ENCODE assay signal across 8 cellular contexts in the genomic region with DNA sequence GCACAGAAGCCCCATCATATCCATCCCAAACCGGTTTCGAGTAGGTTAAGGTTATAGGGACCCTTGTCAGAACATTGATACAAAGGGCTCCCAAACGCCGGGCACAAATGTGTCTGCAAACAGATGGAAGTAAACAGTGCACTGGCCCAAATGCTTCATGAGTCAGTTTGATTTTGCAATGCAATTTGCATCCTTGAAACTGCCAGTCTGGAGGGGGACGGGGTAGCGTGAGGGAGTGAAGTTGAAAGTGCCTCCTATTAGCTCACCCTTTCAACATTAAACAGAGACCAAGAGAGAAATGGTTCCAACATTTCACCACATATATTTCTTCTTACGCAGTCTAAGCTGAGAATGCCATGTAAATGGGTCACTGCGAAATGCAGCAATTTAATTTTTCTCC. TPM values are rescaled to one million over a fixed set of nuclear protein-coding genes. Genes with fewer than 3 reads are reported as not detected.
DNase-seq lines count a peak whose midpoint lies in the region; ATAC-seq and TF ChIP-seq lines count a peak whose summit lies in the region.
"Not testable (repeated sequence)": the region's sequence is repeated elsewhere in the genome, so short reads cannot be mapped to it uniquely, and the experiment has no call there.

No MANE protein-coding gene starts in this region.

- WGBS in GM23248 (ENCODE audit: low coverage in 1 of 2, low lambda C conversion rate in 2 of 2, missing lambda C conversion rate in 2 of 2), 2 experiments: 1 to 3% methylated on average over 8 of the region's 8 CpGs
- WGBS in mammary epithelial cell (ENCODE audit: low coverage, missing lambda C conversion rate): 97% methylated on average over 8 of the region's 8 CpGs
- 35 to 60% methylated on average over 8 of the region's 8 CpGs for WGBS in lung, 2 donors

- H3K9ac ChIP-seq in GM23248: peak overlapping the region; percentile 72
- not testable (repeated sequence) for H3K9ac ChIP-seq in mammary epithelial cell (ENCODE audit: insufficient read depth, low read length)

- DNase-seq in AG20443 (ENCODE audit: low spot score): peak; percentile 71
- peak; percentile 93 for DNase-seq in GM23248
- peak; percentile 60 for DNase-seq in NB4 (ENCODE audit: low read depth)
- peak; percentile 77 for DNase-seq in SIG-M5 treated with dmso at 0.1 percent for 504 hours (lab: John Stamatoyannopoulos, UW; ENCODE audit: unreplicated experiment)
- not testable (repeated sequence) for DNase-seq in mammary epithelial cell; thoracic aorta (ENCODE audit: low spot score)
- peak; percentile 90 for DNase-seq in fibroblast of villous mesenchyme (ENCODE audit: low read depth)
- peak; percentile 63 for DNase-seq in lung (ENCODE audit: low spot score)

- H3K4me3 ChIP-seq in GM23248: peak overlapping the region; percentile 47
- H3K4me3 ChIP-seq in NB4 (ENCODE audit: low read depth, low read length); mammary epithelial cell (replicated peaks in 1 of 3; ENCODE audit: insufficient read depth in 1 of 3, low read depth in 2 of 3, low read length in 3 of 3); fibroblast of villous mesenchyme (ENCODE audit: low read depth, low read length); lung; thoracic aorta: not testable (repeated sequence)

- not testable (repeated sequence) for H3K9me3 ChIP-seq in GM23248 (ENCODE audit: low read depth); mammary epithelial cell (replicated peaks; ENCODE audit: insufficient read depth, low read length); lung (ENCODE audit: control insufficient read depth in 2 of 2, insufficient read depth in 1 of 2, low read length in 1 of 2); thoracic aorta

- TSS peak; percentile 31 for BruUV-seq in mammary epithelial cell (replicated peaks; lab: Mats Ljungman, UMichigan)

- ATAC-seq in lung (ENCODE audit: insufficient read depth, low FRiP score) (peak; percentile 75), thoracic aorta (ENCODE audit: insufficient number of reproducible peaks, low FRiP score, low read depth) (peak; percentile 3)

- H3K9me2 ChIP-seq in GM23248 (ENCODE audit: insufficient read depth): not testable (repeated sequence)

- H3K27ac ChIP-seq in GM23248 (peak overlapping the region; percentile 94), thoracic aorta (peak overlapping the region in 1 of 2 donors; percentile 3)
- H3K27ac ChIP-seq in mammary epithelial cell (ENCODE audit: insufficient read depth, low read depth, low read length); lung (ENCODE audit: low read depth in 1 of 2, low read length in 1 of 2): not testable (repeated sequence)

- H3K27me3 ChIP-seq in GM23248 (replicated peaks; ENCODE audit: insufficient read depth); mammary epithelial cell (ENCODE audit: insufficient read depth, low read length); lung (ENCODE audit: control insufficient read depth, insufficient read depth); thoracic aorta (replicated peaks; ENCODE audit: insufficient read depth): not testable (repeated sequence)

- peaks cover 56% of the 10 kb centered on the region for H3F3A ChIP-seq in GM23248 (ENCODE audit: insufficient read depth)

- H3K36me3 ChIP-seq in GM23248 (ENCODE audit: low read depth) (peaks cover 42% of the 10 kb centered on the region), mammary epithelial cell (ENCODE audit: insufficient read depth, low read length) (peaks cover 24% of the 10 kb centered on the region), lung (ENCODE audit: control insufficient read depth in 2 of 2, insufficient read depth in 2 of 2, low read length in 2 of 2) (peaks cover 20 to 35% of the 10 kb centered on the region in 2 donors), thoracic aorta (peaks cover 24% of the 10 kb centered on the region)

- TF ChIP-seq CTCF in NB4 (IDR thresholded peaks at IDR 0.05; ENCODE audit: low read depth, low read length); mammary epithelial cell (conservative IDR thresholded peaks at IDR 0.05 in 1 of 2, IDR thresholded peaks at IDR 0.05 in 1 of 2; ENCODE audit: extremely low read depth in 1 of 2, insufficient read depth in 1 of 2, low read depth in 1 of 2, low read length in 2 of 2); fibroblast of villous mesenchyme (IDR thresholded peaks at IDR 0.05; ENCODE audit: insufficient read depth, low read depth, low read length); lung (IDR thresholded peaks at IDR 0.05; ENCODE audit: control extremely low read depth, extremely low read depth); thoracic aorta (IDR thresholded peaks at IDR 0.05): not testable (repeated sequence)

- not testable (repeated sequence) for H4K20me1 ChIP-seq in GM23248 (ENCODE audit: insufficient read depth); mammary epithelial cell (ENCODE audit: insufficient read depth, low read length)

- not testable (repeated sequence) for TF ChIP-seq POLR2A in NB4 (IDR thresholded peaks at IDR 0.05; ENCODE audit: extremely low read depth, insufficient read length)

- dilution Hi-C loops in mammary epithelial cell (cut with HindIII; ENCODE audit: low sequenced_read_pairs): not testable (repeated sequence)

- CTCF ChIA-PET in mammary epithelial cell (lab: Charles Lee; ENCODE audit: low non-redundant PET): not testable (repeated sequence)

- peaks cover 50% of the 10 kb centered on the region for H3K79me2 ChIP-seq in GM23248 (ENCODE audit: insufficient read depth)
- H3K79me2 ChIP-seq in mammary epithelial cell (ENCODE audit: insufficient read depth, low read length): peaks cover 25% of the 10 kb centered on the region

- H2AFZ ChIP-seq in GM23248; mammary epithelial cell (ENCODE audit: low read depth, low read length): not testable (repeated sequence)

- H3K4me2 ChIP-seq in GM23248 (ENCODE audit: unreplicated experiment): peak overlapping the region; percentile 74
- H3K4me2 ChIP-seq in mammary epithelial cell (ENCODE audit: insufficient read depth, low read depth, low read length): not testable (repeated sequence)

- in situ Hi-C loops in GM23248 (cut with MboI): not testable (repeated sequence)
- in situ Hi-C loops in mammary epithelial cell (cut with MboI; ENCODE audit: low sequenced_read_pairs in 2 of 2): loop anchor here in 1 of 2 donors (10.0 kb wide), 1 partner anchor 63 kb away; no protein-coding TSS in a partner anchor

- intact Hi-C loops in mammary epithelial cell (cut with micrococcal nuclease): loop anchor here (5.0 kb wide), 1 partner anchor 35 kb away; the partner anchor contains the start of gene ETF1

- H3K4me1 ChIP-seq in GM23248 (ENCODE audit: insufficient read depth) (peaks cover 41% of the 10 kb centered on the region), mammary epithelial cell (ENCODE audit: insufficient read depth, low read length) (peaks cover 38% of the 10 kb centered on the region), thoracic aorta (ENCODE audit: control insufficient read depth in 1 of 2, low read depth in 2 of 2) (peaks cover 15 to 26% of the 10 kb centered on the region in 2 donors)
- H3K4me1 ChIP-seq in lung (ENCODE audit: control insufficient read depth in 2 of 2, insufficient read depth in 2 of 2, low read length in 2 of 2): not testable (repeated sequence)

RNA-seq across cellular contexts. Expression of gene ETF1, which starts 35.6 kb away (rescaled TPM):
- total RNA-seq in GM23248 (2014; rRNA removed; shearing (Covaris generic)): 124 and 136 TPM in 2 replicates
- 74.1 and 76.0 TPM in 2 replicates for polyA plus RNA-seq in GM23248 (2016; fragmentation: Nextera tagmentation; extraction: Ambion mirVana)
- total RNA-seq in mammary epithelial cell: 100 to 1,000 TPM; 167 to 200 TPM
- polyA plus RNA-seq in mammary epithelial cell: 73.8 TPM
- 86.8 TPM for polyA minus RNA-seq in mammary epithelial cell
- total RNA-seq in fibroblast of villous mesenchyme: 126 and 160 TPM in 2 replicates
- 10 to 100 TPM; 58.5 to 99.2 TPM for total RNA-seq in lung
- polyA plus RNA-seq in lung: 10 to 100 TPM; 36.9 to 67.2 TPM
- total RNA-seq in thoracic aorta: 100 to 1,000 TPM in 1 of 2 donors, 10 to 100 TPM in 1; 67.6 to 115 TPM

RNA-seq across cellular contexts. Expression of gene EGR1, which starts 42.2 kb away (rescaled TPM):
- total RNA-seq in GM23248 (2014; rRNA removed; shearing (Covaris generic)): 14.3 and 19.0 TPM in 2 replicates
- polyA plus RNA-seq in GM23248 (2016; fragmentation: Nextera tagmentation; extraction: Ambion mirVana) (161 and 170 TPM in 2 replicates), mammary epithelial cell (10.6 TPM), lung (100 to 1,000 TPM in 1 of 2 donors, 10 to 100 TPM in 1; 35.1 to 126 TPM)
- total RNA-seq in mammary epithelial cell (100 to 1,000 TPM in 1 of 2 donors, 10 to 100 TPM in 1; 12.7 to 159 TPM), fibroblast of villous mesenchyme (3.5 and 6.1 TPM in 2 replicates), lung (10 to 100 TPM; 15.8 to 26.3 TPM), thoracic aorta (100 to 1,000 TPM in 1 of 2 donors, 10 to 100 TPM in 1; 98.3 to 340 TPM)
- 63.3 TPM for polyA minus RNA-seq in mammary epithelial cell
